Comparison of ENCODE assay signal across 31 cellular contexts in the genomic region with DNA sequence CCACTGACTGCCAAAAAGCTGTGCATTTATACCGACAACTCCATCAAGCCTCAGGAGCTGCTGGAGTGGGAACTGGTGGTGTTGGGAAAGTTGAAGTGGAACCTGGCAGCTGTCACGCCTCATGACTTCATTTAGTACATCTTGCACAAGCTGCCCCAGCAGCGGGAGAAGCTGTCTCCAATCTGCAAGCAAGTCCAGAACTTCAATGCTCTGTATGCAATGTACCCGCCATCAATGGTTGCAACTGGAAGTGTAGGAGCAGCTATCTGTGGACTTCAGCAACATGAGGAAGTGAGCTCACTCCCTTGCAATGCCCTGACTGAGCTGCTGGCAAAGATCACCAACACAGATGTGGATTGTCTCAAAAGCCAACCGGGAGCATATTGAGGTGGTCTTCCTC. TPM values are rescaled to one million over a fixed set of nuclear protein-coding genes. Genes with fewer than 3 reads are reported as not detected.
DNase-seq lines count a peak whose midpoint lies in the region; ATAC-seq, FAIRE-seq and TF ChIP-seq lines count a peak whose summit lies in the region.
"Had no signal": no experiment of that assay in that cellular context is flagged by ENCODE, and none has a peak within 500 bp of the region (broad histone marks: within the 10 kb centered on the region; RNA-seq: fewer than 3 reads in every experiment).

A gene (minus strand): TSS at position 67 of the 400 bp plus-strand sequence. CDS start 13,947 bp downstream, outside the sequence.

- peaks cover 99% of the 10 kb centered on the region for H3K4me1 ChIP-seq in HepG2 (ENCODE audit: insufficient read depth, low read length)
- H3K4me1 ChIP-seq: spleen had no signal

- no peak within 1 kb of the TSS for H3K4me2 ChIP-seq in HepG2 (ENCODE audit: low read depth, low read length)

- no peak within 1 kb of the TSS for H2AFZ ChIP-seq in HepG2 (ENCODE audit: low read length)

- CTCF ChIA-PET in HepG2 (lab: Yijun Ruan, JAX; ENCODE audit: low intra/inter-chr PET ratio, low total read pairs), result no interaction called here

- FAIRE-seq in HepG2 (lab: Jason Lieb, UNC), result no peak
- FAIRE-seq: GM18507 had no signal

- H3K27ac ChIP-seq in brain microvascular endothelial cell (no peak within 1 kb of the TSS), HepG2 (ENCODE audit: extremely low read length, insufficient read depth, low read length) (peak within 1 kb of the TSS; percentile 66)
- H3K27ac ChIP-seq: spleen had no signal

- in situ Hi-C loops in brain microvascular endothelial cell (cut with HindIII; ENCODE audit: low pct_ligation_motif_present, low sequenced_read_pairs) (no loop called here), HepG2 (cut with HindIII; ENCODE audit: extremely low pct_ligation_motif_present, low pct_unique_long_range_greater_than_20kb) (no loop called here)

- peak; percentile 10 for DNase-seq in AG10803 (ENCODE audit: low read depth)
- DNase-seq in GM03348 (ENCODE audit: low spot score), result peak; percentile 6
- DNase-seq in brain microvascular endothelial cell, result peak; percentile 1
- DNase-seq in HepG2 (ENCODE audit: low spot score), result no peak
- no peak for DNase-seq in NCI-H2171 (lab: John Stamatoyannopoulos, UW)
- DNase-seq in SHP77 (lab: John Stamatoyannopoulos, UW), result no peak
- DNase-seq in activated CD4-positive, CD25-positive, alpha-beta regulatory T cell treated with anti-CD3 and anti-CD28 coated beads, Interleukin-2, amount 50 U/mL, for 72 hours, result no peak
- no peak for DNase-seq in T-helper 2 cell
- DNase-seq: ACHN; activated naive CD4-positive, alpha-beta T cell; activated T-cell treated with anti-CD3 and anti-CD28 coated beads, Interleukin-2, amount 50 U/mL, for 4 hours; anterior cingulate cortex; cerebellar nuclear complex; effector CD8-positive, alpha-beta T cell; H9; kidney glomerular epithelial cell; mesenchymal stem cell; NCI-H1092; NCI-H2029; NCI-H345; nucleus accumbens; OCI-M1; Right ventricle myocardium superior; spleen; stimulated activated CD4-positive, alpha-beta T cell treated with anti-CD3 and anti-CD28 coated beads, Interleukin-4, amount 100 ng/mL, for 1 hour; T-cell had no signal

- H3K4me3 ChIP-seq in AG10803 (ENCODE audit: low read length) (no peak within 1 kb of the TSS), brain microvascular endothelial cell (ENCODE audit: low read depth, low read length) (no peak within 1 kb of the TSS), HepG2 (replicated peaks in 1 of 3; ENCODE audit: insufficient read depth in 1 of 3, low read depth in 2 of 3, low read length in 3 of 3) (no peak within 1 kb of the TSS)
- H3K4me3 ChIP-seq: spleen had no signal

- WGBS in HepG2 (ENCODE audit: low lambda C conversion rate), result 96% methylated on average over 3 of the region's 5 CpGs

- no peaks in the 10 kb centered on the region for H4K20me1 ChIP-seq in HepG2 (ENCODE audit: insufficient read depth, low read length)

- POLR2A ChIA-PET in HepG2 (lab: Yijun Ruan, JAX), result interaction anchor here (0.9 to 1.0 kb wide), 2 partner anchors 14 to 17 kb away, joined by 3 read pairs; no protein-coding TSS in a partner anchor

- no peak for TF ChIP-seq EP300 in HepG2 (IDR thresholded peaks at IDR 0.05; ENCODE audit: low read depth in 2 of 2, low read length in 2 of 2)
- TF ChIP-seq EP300 in HepG2 (CRISPR knock-in tag; IDR thresholded peaks at IDR 0.05; ENCODE audit: borderline replicate concordance), result no peak

- TF ChIP-seq POLR2A in HepG2 (IDR thresholded peaks at IDR 0.05; ENCODE audit: insufficient read depth in 1 of 2, low read depth in 2 of 2, low read length in 2 of 2), result no peak

- no peak for TF ChIP-seq RAD21 in HepG2 (CRISPR knock-in tag; IDR thresholded peaks at IDR 0.05)

- H3K9ac ChIP-seq in HepG2 (ENCODE audit: insufficient read depth, low read depth, low read length), result no peak within 1 kb of the TSS

- no peaks in the 10 kb centered on the region for H3K79me2 ChIP-seq in HepG2 (ENCODE audit: insufficient read depth, low read length)

- H3K36me3 ChIP-seq in brain microvascular endothelial cell (replicated peaks) (no peaks in the 10 kb centered on the region), HepG2 (replicated peaks in 1 of 2; ENCODE audit: control insufficient read depth in 1 of 2, insufficient read depth in 2 of 2, low read length in 2 of 2) (no peaks in the 10 kb centered on the region)
- H3K36me3 ChIP-seq: spleen had no signal

- no peaks in the 10 kb centered on the region for H3K27me3 ChIP-seq in brain microvascular endothelial cell (replicated peaks)
- no peaks in the 10 kb centered on the region for H3K27me3 ChIP-seq in HepG2 (ENCODE audit: control insufficient read depth in 1 of 2, insufficient read depth in 2 of 2, low read length in 2 of 2)

- TF ChIP-seq CTCF in AG10803 (conservative IDR thresholded peaks at IDR 0.05; ENCODE audit: low read length) (no peak), brain microvascular endothelial cell (IDR thresholded peaks at IDR 0.05; ENCODE audit: low read depth, low read length, missing control alignments) (no peak), HepG2 (CRISPR knock-in tag; IDR thresholded peaks at IDR 0.05) (no peak)

- no peaks in the 10 kb centered on the region for H3K9me3 ChIP-seq in HepG2 (ENCODE audit: low read length)
- H3K9me3 ChIP-seq: spleen had no signal

- BruUV-seq in HepG2 (replicated peaks; lab: Mats Ljungman, UMichigan), result no TSS peak

- intact Hi-C loops in HepG2 (cut with micrococcal nuclease; ENCODE audit: unreplicated experiment), result no loop called here

- ATAC-seq in HepG2, result no peak
- ATAC-seq: activated T-cell treated with anti-CD3 and anti-CD28 coated beads, Interleukin-2, amount 50 U/mL, for 4 hours; T-cell had no signal

TF ChIP-seq in HepG2, 621 proteins besides CTCF, POLR2A, EP300 and RAD21:
- 0 out of 2 replicates have a peak, but pooled peaks have one; percentile 29 for TF ChIP-seq FOXC1 (CRISPR knock-in tag; IDR thresholded peaks at IDR 0.05; ENCODE audit: borderline replicate concordance)
- TF ChIP-seq, protein P1, sequence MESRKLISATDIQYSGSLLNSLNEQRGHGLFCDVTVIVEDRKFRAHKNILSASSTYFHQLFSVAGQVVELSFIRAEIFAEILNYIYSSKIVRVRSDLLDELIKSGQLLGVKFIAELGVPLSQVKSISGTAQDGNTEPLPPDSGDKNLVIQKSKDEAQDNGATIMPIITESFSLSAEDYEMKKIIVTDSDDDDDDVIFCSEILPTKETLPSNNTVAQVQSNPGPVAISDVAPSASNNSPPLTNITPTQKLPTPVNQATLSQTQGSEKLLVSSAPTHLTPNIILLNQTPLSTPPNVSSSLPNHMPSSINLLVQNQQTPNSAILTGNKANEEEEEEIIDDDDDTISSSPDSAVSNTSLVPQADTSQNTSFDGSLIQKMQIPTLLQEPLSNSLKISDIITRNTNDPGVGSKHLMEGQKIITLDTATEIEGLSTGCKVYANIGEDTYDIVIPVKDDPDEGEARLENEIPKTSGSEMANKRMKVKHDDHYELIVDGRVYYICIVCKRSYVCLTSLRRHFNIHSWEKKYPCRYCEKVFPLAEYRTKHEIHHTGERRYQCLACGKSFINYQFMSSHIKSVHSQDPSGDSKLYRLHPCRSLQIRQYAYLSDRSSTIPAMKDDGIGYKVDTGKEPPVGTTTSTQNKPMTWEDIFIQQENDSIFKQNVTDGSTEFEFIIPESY (CRISPR knock-in tag; IDR thresholded peaks at IDR 0.05), result peak; percentile 85; the same call in 1 of the 2 replicates
- TF ChIP-seq, protein P2, sequence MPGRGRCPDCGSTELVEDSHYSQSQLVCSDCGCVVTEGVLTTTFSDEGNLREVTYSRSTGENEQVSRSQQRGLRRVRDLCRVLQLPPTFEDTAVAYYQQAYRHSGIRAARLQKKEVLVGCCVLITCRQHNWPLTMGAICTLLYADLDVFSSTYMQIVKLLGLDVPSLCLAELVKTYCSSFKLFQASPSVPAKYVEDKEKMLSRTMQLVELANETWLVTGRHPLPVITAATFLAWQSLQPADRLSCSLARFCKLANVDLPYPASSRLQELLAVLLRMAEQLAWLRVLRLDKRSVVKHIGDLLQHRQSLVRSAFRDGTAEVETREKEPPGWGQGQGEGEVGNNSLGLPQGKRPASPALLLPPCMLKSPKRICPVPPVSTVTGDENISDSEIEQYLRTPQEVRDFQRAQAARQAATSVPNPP (CRISPR knock-in tag; IDR thresholded peaks at IDR 0.05), result no peak

RNA-seq across cellular contexts. Expression of the gene that starts here (rescaled TPM):
- total RNA-seq in HepG2 (2016; rRNA removed; fragmentation: Illumina TruSeq; extraction: Trizol), result 0.18 TPM in 2 replicates
- total RNA-seq in HepG2 (2016; cell fraction: cytosol; rRNA removed; fragmentation: Illumina TruSeq; extraction: Trizol; ENCODE audit: low read depth), result 0.10 and 0.26 TPM in 2 replicates
- 0.16 and 0.26 TPM in 2 replicates for total RNA-seq in HepG2 (2016; cell fraction: insoluble cytoplasmic fraction; rRNA removed; fragmentation: Illumina TruSeq; extraction: Trizol)
- 0.10 and 0.12 TPM in 2 replicates for total RNA-seq in HepG2 (2016; cell fraction: membrane; rRNA removed; fragmentation: Illumina TruSeq; extraction: Trizol)
- 0.60 and 0.87 TPM in 2 replicates for total RNA-seq in HepG2 (2016; cell fraction: nucleus; rRNA removed; fragmentation: Illumina TruSeq; extraction: Trizol)
- polyA plus RNA-seq in HepG2 (2011; rRNA removed), result 0.42 and 0.98 TPM in 2 replicates
- 0.19 and 0.50 TPM in 2 replicates for polyA plus RNA-seq in HepG2 (2011; cell fraction: cytosol; rRNA removed)
- 1.5 and 3.8 TPM in 2 replicates for polyA plus RNA-seq in HepG2 (2011; cell fraction: nucleus; rRNA removed)
- 1.3 and 1.8 TPM in 2 replicates for polyA plus RNA-seq in HepG2 (2012)
- polyA plus RNA-seq in HepG2 (2016; cell fraction: cytosol; fragmentation: Illumina TruSeq; extraction: Trizol; ENCODE audit: low read depth), result 0.05 TPM in 1 of 2 replicates, not detected in the other
- polyA plus RNA-seq in HepG2 (2016; cell fraction: insoluble cytoplasmic fraction; fragmentation: Illumina TruSeq; extraction: Trizol; ENCODE audit: low read depth), result 0.07 and 0.12 TPM in 2 replicates
- 0.06 TPM in 2 replicates for polyA plus RNA-seq in HepG2 (2016; cell fraction: membrane; fragmentation: Illumina TruSeq; extraction: Trizol; ENCODE audit: low read depth)
- polyA plus RNA-seq in HepG2 (2016; cell fraction: nucleus; fragmentation: Illumina TruSeq; extraction: Trizol; ENCODE audit: insufficient read depth, low read depth), result 0.56 and 0.71 TPM in 2 replicates
- polyA minus RNA-seq in HepG2 (2011; rRNA and poly(A)+ RNA removed; ENCODE audit: low replicate concordance), result 0.32 TPM in 1 of 2 replicates, not detected in the other
- 0.20 TPM in 1 of 2 replicates, not detected in the other for polyA minus RNA-seq in HepG2 (2011; cell fraction: cytosol; rRNA and poly(A)+ RNA removed)
- 1.2 and 2.7 TPM in 2 replicates for polyA minus RNA-seq in HepG2 (2011; cell fraction: nucleus; rRNA and poly(A)+ RNA removed)
- total RNA-seq: activated CD8-positive, alpha-beta memory T cell treated with anti-CD3 and anti-CD28 coated beads for 36 hours; activated T-cell treated with anti-CD3 and anti-CD28 coated beads, Interleukin-2, amount 50 U/mL, for 4 hours; G401; H9; Right ventricle myocardium superior; spleen; T-cell had no signal
- polyA plus RNA-seq: CD14-positive monocyte, IgD-negative memory B cell had no signal

Comparison
In these comparisons a context has a peak if more than half of its experiments do, and no peak if none do; other contexts are left out.
1. DNase-seq: peak in AG10803 (single experiment), GM03348 (single experiment) and brain microvascular endothelial cell (single experiment); none in HepG2 (single experiment), NCI-H2171 (single experiment), SHP77 (0 of 2), activated CD4-positive, CD25-positive, alpha-beta regulatory T cell treated with anti-CD3 and anti-CD28 coated beads, Interleukin-2, amount 50 U/mL, for 72 hours (single experiment) and T-helper 2 cell (0 of 5).